In genomic region chr3:175358935-175359334, GRCh38 we compare ENCODE assay signal across 21 cellular contexts.
"Had no signal": no experiment of that assay in that cellular context is flagged by ENCODE, and none has a peak within 500 bp of the region (broad histone marks: within the 10 kb centered on the region; RNA-seq: fewer than 3 reads in every experiment).

No MANE protein-coding gene starts in this region.

- H3K4me1 ChIP-seq: esophagus muscularis mucosa, foreskin keratinocyte, gastroesophageal sphincter, heart right ventricle, left lung, lower lobe of right lung had no signal

- H3K9me3 ChIP-seq: gastroesophageal sphincter had no signal

- H3K36me3 ChIP-seq: esophagus muscularis mucosa, gastroesophageal sphincter, heart right ventricle, left lung, lower lobe of right lung had no signal

- ATAC-seq: foreskin keratinocyte; gastroesophageal sphincter; heart right ventricle; left cardiac atrium; left lung; left ventricle myocardium superior; lower lobe of right lung; mucosa of descending colon; naive thymus-derived CD8-positive, alpha-beta T cell had no signal

- H3K27me3 ChIP-seq: dorsolateral prefrontal cortex, esophagus muscularis mucosa, foreskin keratinocyte, gastroesophageal sphincter, heart right ventricle, left lung had no signal

- FAIRE-seq: endothelial cell of umbilical vein, keratinocyte had no signal

- H3K4me3 ChIP-seq: coronary artery, dorsolateral prefrontal cortex, esophagus muscularis mucosa, gastroesophageal sphincter, heart right ventricle, left lung, lower lobe of right lung, mucosa of descending colon had no signal

- DNase-seq: dermis blood vessel endothelial cell; dorsolateral prefrontal cortex; effector CD4-positive, alpha-beta T cell; effector memory CD4-positive, alpha-beta T cell; foreskin keratinocyte; head of caudate nucleus; heart right ventricle; hippocampal formation; left cardiac atrium; left lung; left ventricle myocardium superior; lower lobe of right lung; mesenchymal stem cell; mucosa of descending colon; naive B cell; naive thymus-derived CD8-positive, alpha-beta T cell had no signal

- H3K27ac ChIP-seq: coronary artery, dorsolateral prefrontal cortex, esophagus muscularis mucosa, foreskin keratinocyte, gastroesophageal sphincter, heart right ventricle, left lung, lower lobe of right lung had no signal
